In genomic region chr3:51742978-51743377, GRCh38 we compare ENCODE assay signal across 1 cellular context.
TF ChIP-seq lines count a peak whose summit lies in the region.
"Not testable (repeated sequence)": the region's sequence is repeated elsewhere in the genome, so short reads cannot be mapped to it uniquely, and the experiment has no call there.

No MANE protein-coding gene starts in this region.

TF ChIP-seq in HepG2, 621 proteins besides CTCF, POLR2A, EP300 and RAD21:
- not testable (repeated sequence) for TF ChIP-seq GABPA (IDR thresholded peaks at IDR 0.05; ENCODE audit: low read depth, low read length)
- TF ChIP-seq GABPA (CRISPR knock-in tag; IDR thresholded peaks at IDR 0.05; ENCODE audit: low read depth) (peak; percentile 40), GABPB1 (CRISPR knock-in tag; IDR thresholded peaks at IDR 0.05) (peak; percentile 16; the same call in 1 of the 2 replicates), ATF4 (CRISPR knock-in tag; IDR thresholded peaks at IDR 0.05) (0 out of 4 replicates have a peak, but pooled peaks of 1 of the 2 experiments have one; percentile 58)
